In genomic region chr4:94559351-94559806, GRCh38 we compare ENCODE assay signal across 12 cellular contexts.
DNase-seq lines count a peak whose midpoint lies in the region; ATAC-seq and TF ChIP-seq lines count a peak whose summit lies in the region.
"Had no signal": no experiment of that assay in that cellular context is flagged by ENCODE, and none has a peak within 500 bp of the region (broad histone marks: within the 10 kb centered on the region; RNA-seq: fewer than 3 reads in every experiment).

No MANE protein-coding gene starts in this region.

- in situ Hi-C loops in brain microvascular endothelial cell (cut with HindIII; ENCODE audit: low pct_ligation_motif_present, low sequenced_read_pairs) = no loop called here

- H3K4me3 Mint-ChIP-seq in activated T-helper 17 cell treated with anti-CD3 and anti-CD28 coated beads, Interleukin-2, amount 50 U/mL, for 72 hours = no peak overlapping the region
- H3K4me3 Mint-ChIP-seq: CD8-positive, alpha-beta memory T cell; H9; stimulated activated naive CD8-positive, alpha-beta T cell treated with anti-CD3 and anti-CD28 coated beads, Interleukin-15, Interleukin-2, amounts not matched to agents 100 ng/mL and 50 ng/mL, for 24 hours had no signal

- 49 to 57% methylated on average over 3 of the region's 3 CpGs for WGBS in heart right ventricle, 2 donors
- 18% methylated on average over 3 of the region's 3 CpGs for WGBS in suprapubic skin

- intact Hi-C loops in heart right ventricle (cut with DNase I) = no loop called here

- H3K4me3 ChIP-seq in brain microvascular endothelial cell (ENCODE audit: low read depth, low read length) (no peak overlapping the region), heart right ventricle (no peak overlapping the region), suprapubic skin (no peak overlapping the region)

- H3K27me3 Mint-ChIP-seq in activated T-helper 17 cell treated with anti-CD3 and anti-CD28 coated beads, Interleukin-2, amount 50 U/mL, for 72 hours = no peaks in the 10 kb centered on the region
- H3K27me3 Mint-ChIP-seq: stimulated activated naive CD8-positive, alpha-beta T cell treated with anti-CD3 and anti-CD28 coated beads, Interleukin-15, Interleukin-2, amounts not matched to agents 100 ng/mL and 50 ng/mL, for 24 hours had no signal

- H3K9me3 ChIP-seq in heart right ventricle = peaks cover 0 to 5% (median 0%) of the 10 kb centered on the region in 11 donors
- no peaks in the 10 kb centered on the region for H3K9me3 ChIP-seq in suprapubic skin

- H3K27ac Mint-ChIP-seq in activated T-helper 17 cell treated with anti-CD3 and anti-CD28 coated beads, Interleukin-2, amount 50 U/mL, for 72 hours = no peak overlapping the region
- H3K27ac Mint-ChIP-seq: H9; stimulated activated naive CD8-positive, alpha-beta T cell treated with anti-CD3 and anti-CD28 coated beads, Interleukin-15, Interleukin-2, amounts not matched to agents 100 ng/mL and 50 ng/mL, for 24 hours had no signal

- peak; percentile 75 for DNase-seq in LHCN-M2 (ENCODE audit: low read depth)
- peak; percentile 41 for DNase-seq in brain microvascular endothelial cell
- DNase-seq in heart right ventricle = no peak
- DNase-seq in suprapubic skin (ENCODE audit: low spot score in 2 of 2) = no peak
- DNase-seq in NCI-H2029 (lab: John Stamatoyannopoulos, UW) = no peak
- DNase-seq: CD8-positive, alpha-beta memory T cell; H9; retina; T1000 had no signal

- TF ChIP-seq EP300 in suprapubic skin (IDR thresholded peaks at IDR 0.05) = no peak

- peak in 1 of 8 donors; percentile 25 for ATAC-seq in heart right ventricle
- ATAC-seq in HG03342 (IDR thresholded peaks at IDR 0.05; ENCODE audit: unreplicated experiment) = no peak
- no peak for ATAC-seq in activated T-helper 17 cell treated with anti-CD3 and anti-CD28 coated beads, Interleukin-2, amount 50 U/mL, for 72 hours (replicated peaks)

- H3K27me3 ChIP-seq in brain microvascular endothelial cell (replicated peaks) (no peaks in the 10 kb centered on the region), heart right ventricle (no peaks in the 10 kb centered on the region), suprapubic skin (no peaks in the 10 kb centered on the region)

- H3K27ac ChIP-seq in brain microvascular endothelial cell (peak overlapping the region; percentile 65), heart right ventricle (peak overlapping the region in 9 of 10 donors; percentile 29 to 76 (median 61)), suprapubic skin (peak overlapping the region; percentile 48)

- H3K4me1 ChIP-seq in heart right ventricle (peaks cover 4 to 65% (median 53%) of the 10 kb centered on the region in 9 donors), suprapubic skin (peaks cover 52% of the 10 kb centered on the region)

- H3K36me3 ChIP-seq in brain microvascular endothelial cell (replicated peaks) (no peaks in the 10 kb centered on the region), heart right ventricle (no peaks in the 10 kb centered on the region), suprapubic skin (no peaks in the 10 kb centered on the region)

- H3K4me1 Mint-ChIP-seq in activated T-helper 17 cell treated with anti-CD3 and anti-CD28 coated beads, Interleukin-2, amount 50 U/mL, for 72 hours = peaks cover 4% of the 10 kb centered on the region
- H3K4me1 Mint-ChIP-seq: H9 had no signal

- no peaks in the 10 kb centered on the region for H3K9me3 Mint-ChIP-seq in activated T-helper 17 cell treated with anti-CD3 and anti-CD28 coated beads, Interleukin-2, amount 50 U/mL, for 72 hours
- H3K9me3 Mint-ChIP-seq: stimulated activated naive CD8-positive, alpha-beta T cell treated with anti-CD3 and anti-CD28 coated beads, Interleukin-15, Interleukin-2, amounts not matched to agents 100 ng/mL and 50 ng/mL, for 24 hours had no signal

- TF ChIP-seq POLR2A in suprapubic skin (IDR thresholded peaks at IDR 0.05) = no peak

- TF ChIP-seq CTCF in brain microvascular endothelial cell (IDR thresholded peaks at IDR 0.05; ENCODE audit: low read depth, low read length, missing control alignments) = no peak
- TF ChIP-seq CTCF in heart right ventricle (IDR thresholded peaks at IDR 0.05) = no peak
- TF ChIP-seq CTCF in suprapubic skin (IDR thresholded peaks at IDR 0.05) = no peak

- no peaks in the 10 kb centered on the region for H3K36me3 Mint-ChIP-seq in activated T-helper 17 cell treated with anti-CD3 and anti-CD28 coated beads, Interleukin-2, amount 50 U/mL, for 72 hours (ENCODE audit: low read depth)

Comparison
In these comparisons a context has a peak if more than half of its experiments do, and no peak if none do; other contexts are left out.
1. DNase-seq: peak in LHCN-M2 (single experiment) and brain microvascular endothelial cell (single experiment); none in heart right ventricle (0 of 2), suprapubic skin (0 of 2) and NCI-H2029 (single experiment).
2. Peak in every context shown above with its lines, with median percentiles within 50 percentile points of each other: H3K27ac ChIP-seq.